Comparison of ENCODE assay signal across 1 cellular context in the genomic region with DNA sequence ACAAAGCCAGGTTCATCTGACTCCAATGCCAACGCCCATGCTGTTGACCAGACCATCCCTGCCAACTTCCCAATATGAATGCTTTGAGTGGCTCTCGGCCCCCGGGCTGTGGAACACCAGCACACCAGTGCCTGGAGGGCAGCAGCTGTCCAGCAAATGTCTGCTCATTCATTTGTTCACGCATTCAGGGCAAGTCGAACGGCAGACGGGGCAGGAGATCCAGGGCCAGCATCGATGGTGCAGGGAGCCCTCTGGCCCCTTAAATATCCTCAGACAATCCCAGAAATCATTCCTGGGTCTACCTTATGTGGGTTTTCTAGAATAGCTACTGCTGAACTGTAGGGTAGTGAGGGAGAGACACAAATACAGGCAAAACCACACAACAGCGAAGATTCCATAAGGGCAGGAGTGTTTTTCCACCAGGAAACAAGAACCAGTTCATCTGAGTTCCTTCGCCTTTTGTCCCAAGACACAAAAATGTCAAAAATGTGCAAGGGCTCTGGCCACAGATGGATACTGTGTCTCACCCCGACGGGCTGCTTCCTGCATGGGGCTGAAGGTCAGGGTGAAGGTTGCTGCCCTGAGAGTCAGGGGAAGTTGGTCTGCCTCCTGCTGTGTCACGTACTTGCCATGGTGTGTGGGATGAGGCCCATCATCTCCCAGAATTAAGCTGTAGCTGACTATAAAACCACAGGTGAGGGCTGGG.
TF ChIP-seq lines count a peak whose summit lies in the region.

No MANE protein-coding gene starts in this region.

TF ChIP-seq in HepG2, 621 proteins besides CTCF, POLR2A, EP300 and RAD21 (continued from another document and continues in another):
- TF ChIP-seq, protein P1, sequence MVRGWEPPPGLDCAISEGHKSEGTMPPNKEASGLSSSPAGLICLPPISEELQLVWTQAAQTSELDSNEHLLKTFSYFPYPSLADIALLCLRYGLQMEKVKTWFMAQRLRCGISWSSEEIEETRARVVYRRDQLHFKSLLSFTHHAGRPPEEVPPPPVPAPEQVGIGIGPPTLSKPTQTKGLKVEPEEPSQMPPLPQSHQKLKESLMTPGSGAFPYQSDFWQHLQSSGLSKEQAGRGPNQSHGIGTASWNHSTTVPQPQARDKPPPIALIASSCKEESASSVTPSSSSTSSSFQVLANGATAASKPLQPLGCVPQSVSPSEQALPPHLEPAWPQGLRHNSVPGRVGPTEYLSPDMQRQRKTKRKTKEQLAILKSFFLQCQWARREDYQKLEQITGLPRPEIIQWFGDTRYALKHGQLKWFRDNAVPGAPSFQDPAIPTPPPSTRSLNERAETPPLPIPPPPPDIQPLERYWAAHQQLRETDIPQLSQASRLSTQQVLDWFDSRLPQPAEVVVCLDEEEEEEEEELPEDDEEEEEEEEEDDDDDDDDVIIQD (CRISPR knock-in tag; IDR thresholded peaks at IDR 0.05; ENCODE audit: low read depth) = 0 out of 2 replicates have a peak, but pooled peaks have one; percentile 50
- TF ChIP-seq FOSL1 (CRISPR knock-in tag; IDR thresholded peaks at IDR 0.05; ENCODE audit: borderline replicate concordance) = no peak; the same call in 1 of the 2 replicates
- no peak for TF ChIP-seq SNAPC4 (CRISPR knock-in tag; IDR thresholded peaks at IDR 0.05)
- TF ChIP-seq RFX3 (CRISPR knock-in tag; IDR thresholded peaks at IDR 0.05) = no peak
- TF ChIP-seq SMC3 (IDR thresholded peaks at IDR 0.05; ENCODE audit: low read length) = no peak; the same call in 1 of the 2 replicates
- no peak for TF ChIP-seq AGO1 (IDR thresholded peaks at IDR 0.05; ENCODE audit: low read depth, low read length, poor library complexity, severe bottlenecking)
- peak; percentile 44; the same call in 1 of the 2 replicates for TF ChIP-seq ARHGAP35 (CRISPR knock-in tag; IDR thresholded peaks at IDR 0.05; ENCODE audit: borderline replicate concordance)
- TF ChIP-seq ZNF556 (CRISPR knock-in tag; IDR thresholded peaks at IDR 0.05; ENCODE audit: borderline replicate concordance) = peak; percentile 92; the same call in 1 of the 2 replicates
- TF ChIP-seq, protein P2, sequence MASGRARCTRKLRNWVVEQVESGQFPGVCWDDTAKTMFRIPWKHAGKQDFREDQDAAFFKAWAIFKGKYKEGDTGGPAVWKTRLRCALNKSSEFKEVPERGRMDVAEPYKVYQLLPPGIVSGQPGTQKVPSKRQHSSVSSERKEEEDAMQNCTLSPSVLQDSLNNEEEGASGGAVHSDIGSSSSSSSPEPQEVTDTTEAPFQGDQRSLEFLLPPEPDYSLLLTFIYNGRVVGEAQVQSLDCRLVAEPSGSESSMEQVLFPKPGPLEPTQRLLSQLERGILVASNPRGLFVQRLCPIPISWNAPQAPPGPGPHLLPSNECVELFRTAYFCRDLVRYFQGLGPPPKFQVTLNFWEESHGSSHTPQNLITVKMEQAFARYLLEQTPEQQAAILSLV (CRISPR knock-in tag; IDR thresholded peaks at IDR 0.05; ENCODE audit: borderline replicate concordance) = peak; percentile 93
- no peak for TF ChIP-seq SIN3B (IDR thresholded peaks at IDR 0.05; ENCODE audit: low read length)
- TF ChIP-seq RFXAP (CRISPR knock-in tag; IDR thresholded peaks at IDR 0.05; ENCODE audit: borderline replicate concordance) = peak; percentile 77
- no peak for TF ChIP-seq TAF1 (CRISPR knock-in tag; IDR thresholded peaks at IDR 0.05)
- TF ChIP-seq NRL (CRISPR knock-in tag; IDR thresholded peaks at IDR 0.05; ENCODE audit: borderline replicate concordance) = 0 out of 2 replicates have a peak, but pooled peaks have one; percentile 45
- TF ChIP-seq, protein P3, sequence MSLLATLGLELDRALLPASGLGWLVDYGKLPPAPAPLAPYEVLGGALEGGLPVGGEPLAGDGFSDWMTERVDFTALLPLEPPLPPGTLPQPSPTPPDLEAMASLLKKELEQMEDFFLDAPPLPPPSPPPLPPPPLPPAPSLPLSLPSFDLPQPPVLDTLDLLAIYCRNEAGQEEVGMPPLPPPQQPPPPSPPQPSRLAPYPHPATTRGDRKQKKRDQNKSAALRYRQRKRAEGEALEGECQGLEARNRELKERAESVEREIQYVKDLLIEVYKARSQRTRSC (CRISPR knock-in tag; IDR thresholded peaks at IDR 0.05; ENCODE audit: low read depth) = peak; percentile 76; the same call in 1 of the 2 replicates
- TF ChIP-seq, protein P4, sequence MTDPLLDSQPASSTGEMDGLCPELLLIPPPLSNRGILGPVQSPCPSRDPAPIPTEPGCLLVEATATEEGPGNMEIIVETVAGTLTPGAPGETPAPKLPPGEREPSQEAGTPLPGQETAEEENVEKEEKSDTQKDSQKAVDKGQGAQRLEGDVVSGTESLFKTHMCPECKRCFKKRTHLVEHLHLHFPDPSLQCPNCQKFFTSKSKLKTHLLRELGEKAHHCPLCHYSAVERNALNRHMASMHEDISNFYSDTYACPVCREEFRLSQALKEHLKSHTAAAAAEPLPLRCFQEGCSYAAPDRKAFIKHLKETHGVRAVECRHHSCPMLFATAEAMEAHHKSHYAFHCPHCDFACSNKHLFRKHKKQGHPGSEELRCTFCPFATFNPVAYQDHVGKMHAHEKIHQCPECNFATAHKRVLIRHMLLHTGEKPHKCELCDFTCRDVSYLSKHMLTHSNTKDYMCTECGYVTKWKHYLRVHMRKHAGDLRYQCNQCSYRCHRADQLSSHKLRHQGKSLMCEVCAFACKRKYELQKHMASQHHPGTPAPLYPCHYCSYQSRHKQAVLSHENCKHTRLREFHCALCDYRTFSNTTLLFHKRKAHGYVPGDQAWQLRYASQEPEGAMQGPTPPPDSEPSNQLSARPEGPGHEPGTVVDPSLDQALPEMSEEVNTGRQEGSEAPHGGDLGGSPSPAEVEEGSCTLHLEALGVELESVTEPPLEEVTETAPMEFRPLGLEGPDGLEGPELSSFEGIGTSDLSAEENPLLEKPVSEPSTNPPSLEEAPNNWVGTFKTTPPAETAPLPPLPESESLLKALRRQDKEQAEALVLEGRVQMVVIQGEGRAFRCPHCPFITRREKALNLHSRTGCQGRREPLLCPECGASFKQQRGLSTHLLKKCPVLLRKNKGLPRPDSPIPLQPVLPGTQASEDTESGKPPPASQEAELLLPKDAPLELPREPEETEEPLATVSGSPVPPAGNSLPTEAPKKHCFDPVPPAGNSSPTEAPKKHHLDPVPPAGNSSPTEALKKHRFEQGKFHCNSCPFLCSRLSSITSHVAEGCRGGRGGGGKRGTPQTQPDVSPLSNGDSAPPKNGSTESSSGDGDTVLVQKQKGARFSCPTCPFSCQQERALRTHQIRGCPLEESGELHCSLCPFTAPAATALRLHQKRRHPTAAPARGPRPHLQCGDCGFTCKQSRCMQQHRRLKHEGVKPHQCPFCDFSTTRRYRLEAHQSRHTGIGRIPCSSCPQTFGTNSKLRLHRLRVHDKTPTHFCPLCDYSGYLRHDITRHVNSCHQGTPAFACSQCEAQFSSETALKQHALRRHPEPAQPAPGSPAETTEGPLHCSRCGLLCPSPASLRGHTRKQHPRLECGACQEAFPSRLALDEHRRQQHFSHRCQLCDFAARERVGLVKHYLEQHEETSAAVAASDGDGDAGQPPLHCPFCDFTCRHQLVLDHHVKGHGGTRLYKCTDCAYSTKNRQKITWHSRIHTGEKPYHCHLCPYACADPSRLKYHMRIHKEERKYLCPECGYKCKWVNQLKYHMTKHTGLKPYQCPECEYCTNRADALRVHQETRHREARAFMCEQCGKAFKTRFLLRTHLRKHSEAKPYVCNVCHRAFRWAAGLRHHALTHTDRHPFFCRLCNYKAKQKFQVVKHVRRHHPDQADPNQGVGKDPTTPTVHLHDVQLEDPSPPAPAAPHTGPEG (CRISPR knock-in tag; IDR thresholded peaks at IDR 0.05) = no peak; the same call in 1 of the 2 replicates
- 0 out of 2 replicates have a peak, but pooled peaks have one; percentile 52 for TF ChIP-seq ZNF775 (CRISPR knock-in tag; IDR thresholded peaks at IDR 0.05; ENCODE audit: borderline replicate concordance)
- peak; percentile 90; the same call in 1 of the 2 replicates for TF ChIP-seq MEIS1 (CRISPR knock-in tag; IDR thresholded peaks at IDR 0.05; ENCODE audit: borderline replicate concordance)
- peak; percentile 96 for TF ChIP-seq SALL1 (CRISPR knock-in tag; IDR thresholded peaks at IDR 0.05)
- no peak for TF ChIP-seq XRCC5 (optimal IDR thresholded peaks at IDR 0.05; ENCODE audit: low read length)
- TF ChIP-seq IRF2 (CRISPR knock-in tag; IDR thresholded peaks at IDR 0.05) = peak; percentile 84; the same call in 1 of the 2 replicates
- TF ChIP-seq JDP2 (CRISPR knock-in tag; IDR thresholded peaks at IDR 0.05; ENCODE audit: borderline replicate concordance) = no peak
- TF ChIP-seq KDM5A (IDR thresholded peaks at IDR 0.05; ENCODE audit: borderline replicate concordance, low read length) = no peak
- TF ChIP-seq ZNF124 (CRISPR knock-in tag; IDR thresholded peaks at IDR 0.05) = peak; percentile 50
- TF ChIP-seq, protein P5, sequence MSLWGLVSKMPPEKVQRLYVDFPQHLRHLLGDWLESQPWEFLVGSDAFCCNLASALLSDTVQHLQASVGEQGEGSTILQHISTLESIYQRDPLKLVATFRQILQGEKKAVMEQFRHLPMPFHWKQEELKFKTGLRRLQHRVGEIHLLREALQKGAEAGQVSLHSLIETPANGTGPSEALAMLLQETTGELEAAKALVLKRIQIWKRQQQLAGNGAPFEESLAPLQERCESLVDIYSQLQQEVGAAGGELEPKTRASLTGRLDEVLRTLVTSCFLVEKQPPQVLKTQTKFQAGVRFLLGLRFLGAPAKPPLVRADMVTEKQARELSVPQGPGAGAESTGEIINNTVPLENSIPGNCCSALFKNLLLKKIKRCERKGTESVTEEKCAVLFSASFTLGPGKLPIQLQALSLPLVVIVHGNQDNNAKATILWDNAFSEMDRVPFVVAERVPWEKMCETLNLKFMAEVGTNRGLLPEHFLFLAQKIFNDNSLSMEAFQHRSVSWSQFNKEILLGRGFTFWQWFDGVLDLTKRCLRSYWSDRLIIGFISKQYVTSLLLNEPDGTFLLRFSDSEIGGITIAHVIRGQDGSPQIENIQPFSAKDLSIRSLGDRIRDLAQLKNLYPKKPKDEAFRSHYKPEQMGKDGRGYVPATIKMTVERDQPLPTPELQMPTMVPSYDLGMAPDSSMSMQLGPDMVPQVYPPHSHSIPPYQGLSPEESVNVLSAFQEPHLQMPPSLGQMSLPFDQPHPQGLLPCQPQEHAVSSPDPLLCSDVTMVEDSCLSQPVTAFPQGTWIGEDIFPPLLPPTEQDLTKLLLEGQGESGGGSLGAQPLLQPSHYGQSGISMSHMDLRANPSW (CRISPR knock-in tag; IDR thresholded peaks at IDR 0.05; ENCODE audit: borderline replicate concordance) = no peak
- peak; percentile 46 for TF ChIP-seq ARID4A (CRISPR knock-in tag; IDR thresholded peaks at IDR 0.05; ENCODE audit: borderline replicate concordance)
- no peak for TF ChIP-seq RORA (CRISPR knock-in tag; IDR thresholded peaks at IDR 0.05)
- peak; percentile 41; the same call in 1 of the 2 replicates for TF ChIP-seq ZSCAN22 (CRISPR knock-in tag; IDR thresholded peaks at IDR 0.05)
- TF ChIP-seq NFKB2 (CRISPR knock-in tag; IDR thresholded peaks at IDR 0.05; ENCODE audit: borderline replicate concordance) = peak; percentile 65; the same call in 1 of the 2 replicates
